Comparison of ENCODE assay signal across 1 cellular context in the genomic region with DNA sequence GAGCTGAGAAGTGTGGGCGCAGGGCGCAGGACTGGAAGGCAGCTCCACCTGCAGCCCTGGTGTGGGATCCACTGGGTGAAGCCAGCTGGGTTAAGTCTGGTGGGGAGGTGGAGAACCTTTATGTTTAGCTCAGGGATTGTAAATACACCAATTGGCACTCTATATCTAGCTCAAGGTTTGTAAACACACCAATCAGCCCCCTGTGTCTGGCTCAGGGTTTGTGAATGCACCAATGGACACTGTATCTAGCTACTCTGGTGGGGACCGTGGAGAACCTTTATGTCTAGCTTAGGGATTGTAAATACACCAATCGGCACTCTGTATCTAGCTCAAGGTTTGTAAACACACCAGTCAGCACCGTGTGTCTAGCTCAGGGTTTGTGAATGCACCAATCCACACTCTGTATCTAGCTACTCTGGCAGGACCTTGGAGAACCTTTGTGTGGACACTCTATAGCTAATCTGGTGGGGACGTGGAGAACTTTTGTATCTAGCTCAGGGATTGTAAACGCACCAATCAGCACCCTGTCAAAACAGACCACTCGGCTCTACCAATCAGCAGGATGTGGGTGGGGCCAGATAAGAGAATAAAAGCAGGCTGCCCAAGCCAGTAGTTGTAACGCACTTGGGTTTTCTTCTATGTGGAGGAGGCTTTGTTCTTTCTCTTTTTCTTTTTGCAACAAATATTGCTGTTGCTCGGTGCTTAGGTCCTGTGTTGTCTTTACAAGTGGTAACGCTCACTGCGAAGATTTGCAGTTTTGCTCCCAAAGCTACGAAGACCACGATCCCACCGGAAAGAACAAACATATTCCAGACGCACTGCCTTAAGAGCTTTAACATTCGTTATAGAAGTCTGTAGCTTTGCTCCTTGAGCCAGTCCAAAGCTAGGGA.
A peak's percentile ranks its signal among the peaks of the same experiment; 100 is the strongest.
TF ChIP-seq lines count a peak whose summit lies in the region.
"Not testable (repeated sequence)": the region's sequence is repeated elsewhere in the genome, so short reads cannot be mapped to it uniquely, and the experiment has no call there.

No MANE protein-coding gene starts in this region.

TF ChIP-seq in HepG2, 621 proteins besides CTCF, POLR2A, EP300 and RAD21 (continued from another document and continues in another):
- TF ChIP-seq IRF2 (CRISPR knock-in tag; IDR thresholded peaks at IDR 0.05) (peak; percentile 80; the same call in 1 of the 2 replicates), MIXL1 (CRISPR knock-in tag; IDR thresholded peaks at IDR 0.05) (peak; percentile 21; the same call in 1 of the 2 replicates), TFAP4 (IDR thresholded peaks at IDR 0.05; ENCODE audit: borderline replicate concordance, low read depth) (peak; percentile 34; the same call in 1 of the 2 replicates), SOX5 (CRISPR knock-in tag; IDR thresholded peaks at IDR 0.05; ENCODE audit: borderline replicate concordance) (0 out of 2 replicates have a peak, but pooled peaks have one; percentile 38), ZFP1 (CRISPR knock-in tag; IDR thresholded peaks at IDR 0.05) (0 out of 2 replicates have a peak, but pooled peaks have one; percentile 52), ZNF224 (CRISPR knock-in tag; IDR thresholded peaks at IDR 0.05) (peak; percentile 42; the same call in 1 of the 2 replicates), TARDBP (CRISPR knock-in tag; IDR thresholded peaks at IDR 0.05) (peak; percentile 79; the same call in 1 of the 2 replicates), ZKSCAN8 (CRISPR knock-in tag; IDR thresholded peaks at IDR 0.05; ENCODE audit: borderline replicate concordance) (peak; percentile 33; the same call in 1 of the 2 replicates), KLF12 (CRISPR knock-in tag; IDR thresholded peaks at IDR 0.05; ENCODE audit: borderline replicate concordance) (peak; percentile 31), ZZZ3 (CRISPR knock-in tag; IDR thresholded peaks at IDR 0.05; ENCODE audit: borderline replicate concordance) (peak; percentile 42; the same call in 1 of the 2 replicates), SOX6 (CRISPR knock-in tag; IDR thresholded peaks at IDR 0.05) (peak; percentile 54; the same call in 1 of the 2 replicates), ZNF558 (CRISPR knock-in tag; IDR thresholded peaks at IDR 0.05; ENCODE audit: borderline replicate concordance) (peak; percentile 16; the same call in 1 of the 2 replicates), NFE2 (CRISPR knock-in tag; IDR thresholded peaks at IDR 0.05) (0 out of 2 replicates have a peak, but pooled peaks have one; percentile 15), RFX5 (IDR thresholded peaks at IDR 0.05; ENCODE audit: low read depth, low read length) (peak; percentile 59), BORCS8-MEF2B (CRISPR knock-in tag; IDR thresholded peaks at IDR 0.05) (peak; percentile 76), NR2F6 (CRISPR knock-in tag; IDR thresholded peaks at IDR 0.05) (0 out of 2 replicates have a peak, but pooled peaks have one; percentile 40), AKAP8 (CRISPR knock-in tag; IDR thresholded peaks at IDR 0.05) (peak; percentile 60; the same call in 1 of the 2 replicates), FOXA3 (CRISPR knock-in tag; IDR thresholded peaks at IDR 0.05) (peak; percentile 55), MAFF (IDR thresholded peaks at IDR 0.05; ENCODE audit: low read depth, low read length) (0 out of 2 replicates have a peak, but pooled peaks have one; percentile 8), SNAPC4 (CRISPR knock-in tag; IDR thresholded peaks at IDR 0.05) (peak; percentile 20), TOE1 (CRISPR knock-in tag; IDR thresholded peaks at IDR 0.05) (peak; percentile 82; the same call in 1 of the 2 replicates), ZNF44 (CRISPR knock-in tag; IDR thresholded peaks at IDR 0.05) (0 out of 2 replicates have a peak, but pooled peaks have one; percentile 21), ZNF572 (CRISPR knock-in tag; IDR thresholded peaks at IDR 0.05) (0 out of 2 replicates have a peak, but pooled peaks have one; percentile 33), SATB2 (CRISPR knock-in tag; IDR thresholded peaks at IDR 0.05) (0 out of 2 replicates have a peak, but pooled peaks have one; percentile 5), CEBPG (CRISPR knock-in tag; IDR thresholded peaks at IDR 0.05) (peak; percentile 47), MED1 (CRISPR knock-in tag; IDR thresholded peaks at IDR 0.05) (peak; percentile 87), GFI1 (CRISPR knock-in tag; IDR thresholded peaks at IDR 0.05; ENCODE audit: borderline replicate concordance) (peak; percentile 56; the same call in 1 of the 2 replicates), ZFP36L2 (CRISPR knock-in tag; IDR thresholded peaks at IDR 0.05) (peak; percentile 66; the same call in 1 of the 2 replicates), ZNF607 (CRISPR knock-in tag; IDR thresholded peaks at IDR 0.05; ENCODE audit: borderline replicate concordance) (peak; percentile 41)
- TF ChIP-seq, protein P1, sequence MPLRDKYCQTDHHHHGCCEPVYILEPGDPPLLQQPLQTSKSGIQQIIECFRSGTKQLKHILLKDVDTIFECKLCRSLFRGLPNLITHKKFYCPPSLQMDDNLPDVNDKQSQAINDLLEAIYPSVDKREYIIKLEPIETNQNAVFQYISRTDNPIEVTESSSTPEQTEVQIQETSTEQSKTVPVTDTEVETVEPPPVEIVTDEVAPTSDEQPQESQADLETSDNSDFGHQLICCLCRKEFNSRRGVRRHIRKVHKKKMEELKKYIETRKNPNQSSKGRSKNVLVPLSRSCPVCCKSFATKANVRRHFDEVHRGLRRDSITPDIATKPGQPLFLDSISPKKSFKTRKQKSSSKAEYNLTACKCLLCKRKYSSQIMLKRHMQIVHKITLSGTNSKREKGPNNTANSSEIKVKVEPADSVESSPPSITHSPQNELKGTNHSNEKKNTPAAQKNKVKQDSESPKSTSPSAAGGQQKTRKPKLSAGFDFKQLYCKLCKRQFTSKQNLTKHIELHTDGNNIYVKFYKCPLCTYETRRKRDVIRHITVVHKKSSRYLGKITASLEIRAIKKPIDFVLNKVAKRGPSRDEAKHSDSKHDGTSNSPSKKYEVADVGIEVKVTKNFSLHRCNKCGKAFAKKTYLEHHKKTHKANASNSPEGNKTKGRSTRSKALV (CRISPR knock-in tag; IDR thresholded peaks at IDR 0.05): peak; percentile 44; the same call in 1 of the 2 replicates
- TF ChIP-seq, protein P2, sequence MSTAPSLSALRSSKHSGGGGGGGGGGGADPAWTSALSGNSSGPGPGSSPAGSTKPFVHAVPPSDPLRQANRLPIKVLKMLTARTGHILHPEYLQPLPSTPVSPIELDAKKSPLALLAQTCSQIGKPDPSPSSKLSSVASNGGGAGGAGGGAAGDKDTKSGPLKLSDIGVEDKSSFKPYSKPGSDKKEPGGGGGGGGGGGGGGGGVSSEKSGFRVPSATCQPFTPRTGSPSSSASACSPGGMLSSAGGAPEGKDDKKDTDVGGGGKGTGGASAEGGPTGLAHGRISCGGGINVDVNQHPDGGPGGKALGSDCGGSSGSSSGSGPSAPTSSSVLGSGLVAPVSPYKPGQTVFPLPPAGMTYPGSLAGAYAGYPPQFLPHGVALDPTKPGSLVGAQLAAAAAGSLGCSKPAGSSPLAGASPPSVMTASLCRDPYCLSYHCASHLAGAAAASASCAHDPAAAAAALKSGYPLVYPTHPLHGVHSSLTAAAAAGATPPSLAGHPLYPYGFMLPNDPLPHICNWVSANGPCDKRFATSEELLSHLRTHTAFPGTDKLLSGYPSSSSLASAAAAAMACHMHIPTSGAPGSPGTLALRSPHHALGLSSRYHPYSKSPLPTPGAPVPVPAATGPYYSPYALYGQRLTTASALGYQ (CRISPR knock-in tag; IDR thresholded peaks at IDR 0.05): peak; percentile 64; the same call in 1 of the 2 replicates
- TF ChIP-seq, protein P3, sequence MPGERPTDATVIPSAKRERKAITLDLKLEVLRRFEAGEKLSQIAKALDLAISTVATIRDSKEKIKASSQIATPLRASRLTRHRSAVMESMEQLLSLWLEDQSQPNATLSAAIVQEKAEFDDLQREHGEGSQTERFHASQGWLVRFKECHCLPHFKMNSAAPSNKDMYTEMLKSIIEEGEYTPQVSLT (CRISPR knock-in tag; IDR thresholded peaks at IDR 0.05; ENCODE audit: borderline replicate concordance, low read depth): 0 out of 2 replicates have a peak, but pooled peaks have one; percentile 53
- not testable (repeated sequence) for TF ChIP-seq SOX6, NR2F6 (IDR thresholded peaks at IDR 0.05)
- TF ChIP-seq, protein P4, sequence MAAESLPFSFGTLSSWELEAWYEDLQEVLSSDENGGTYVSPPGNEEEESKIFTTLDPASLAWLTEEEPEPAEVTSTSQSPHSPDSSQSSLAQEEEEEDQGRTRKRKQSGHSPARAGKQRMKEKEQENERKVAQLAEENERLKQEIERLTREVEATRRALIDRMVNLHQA (CRISPR knock-in tag; IDR thresholded peaks at IDR 0.05): 0 out of 2 replicates have a peak, but pooled peaks have one; percentile 69
- TF ChIP-seq, protein P5, sequence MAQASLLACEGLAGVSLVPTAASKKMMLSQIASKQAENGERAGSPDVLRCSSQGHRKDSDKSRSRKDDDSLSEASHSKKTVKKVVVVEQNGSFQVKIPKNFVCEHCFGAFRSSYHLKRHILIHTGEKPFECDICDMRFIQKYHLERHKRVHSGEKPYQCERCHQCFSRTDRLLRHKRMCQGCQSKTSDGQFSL (CRISPR knock-in tag; IDR thresholded peaks at IDR 0.05): peak; percentile 31; the same call in 1 of the 2 replicates
- TF ChIP-seq, protein P6, sequence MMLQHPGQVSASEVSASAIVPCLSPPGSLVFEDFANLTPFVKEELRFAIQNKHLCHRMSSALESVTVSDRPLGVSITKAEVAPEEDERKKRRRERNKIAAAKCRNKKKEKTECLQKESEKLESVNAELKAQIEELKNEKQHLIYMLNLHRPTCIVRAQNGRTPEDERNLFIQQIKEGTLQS (CRISPR knock-in tag; IDR thresholded peaks at IDR 0.05): peak; percentile 43; the same call in 1 of the 2 replicates
- TF ChIP-seq, protein P7, sequence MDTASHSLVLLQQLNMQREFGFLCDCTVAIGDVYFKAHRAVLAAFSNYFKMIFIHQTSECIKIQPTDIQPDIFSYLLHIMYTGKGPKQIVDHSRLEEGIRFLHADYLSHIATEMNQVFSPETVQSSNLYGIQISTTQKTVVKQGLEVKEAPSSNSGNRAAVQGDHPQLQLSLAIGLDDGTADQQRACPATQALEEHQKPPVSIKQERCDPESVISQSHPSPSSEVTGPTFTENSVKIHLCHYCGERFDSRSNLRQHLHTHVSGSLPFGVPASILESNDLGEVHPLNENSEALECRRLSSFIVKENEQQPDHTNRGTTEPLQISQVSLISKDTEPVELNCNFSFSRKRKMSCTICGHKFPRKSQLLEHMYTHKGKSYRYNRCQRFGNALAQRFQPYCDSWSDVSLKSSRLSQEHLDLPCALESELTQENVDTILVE (CRISPR knock-in tag; IDR thresholded peaks at IDR 0.05): peak; percentile 86
- TF ChIP-seq, protein P8, sequence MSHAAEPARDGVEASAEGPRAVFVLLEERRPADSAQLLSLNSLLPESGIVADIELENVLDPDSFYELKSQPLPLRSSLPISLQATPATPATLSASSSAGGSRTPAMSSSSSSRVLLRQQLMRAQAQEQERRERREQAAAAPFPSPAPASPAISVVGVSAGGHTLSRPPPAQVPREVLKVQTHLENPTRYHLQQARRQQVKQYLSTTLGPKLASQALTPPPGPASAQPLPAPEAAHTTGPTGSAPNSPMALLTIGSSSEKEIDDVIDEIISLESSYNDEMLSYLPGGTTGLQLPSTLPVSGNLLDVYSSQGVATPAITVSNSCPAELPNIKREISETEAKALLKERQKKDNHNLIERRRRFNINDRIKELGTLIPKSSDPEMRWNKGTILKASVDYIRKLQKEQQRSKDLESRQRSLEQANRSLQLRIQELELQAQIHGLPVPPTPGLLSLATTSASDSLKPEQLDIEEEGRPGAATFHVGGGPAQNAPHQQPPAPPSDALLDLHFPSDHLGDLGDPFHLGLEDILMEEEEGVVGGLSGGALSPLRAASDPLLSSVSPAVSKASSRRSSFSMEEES (CRISPR knock-in tag; IDR thresholded peaks at IDR 0.05): peak; percentile 68
- TF ChIP-seq, protein P9, sequence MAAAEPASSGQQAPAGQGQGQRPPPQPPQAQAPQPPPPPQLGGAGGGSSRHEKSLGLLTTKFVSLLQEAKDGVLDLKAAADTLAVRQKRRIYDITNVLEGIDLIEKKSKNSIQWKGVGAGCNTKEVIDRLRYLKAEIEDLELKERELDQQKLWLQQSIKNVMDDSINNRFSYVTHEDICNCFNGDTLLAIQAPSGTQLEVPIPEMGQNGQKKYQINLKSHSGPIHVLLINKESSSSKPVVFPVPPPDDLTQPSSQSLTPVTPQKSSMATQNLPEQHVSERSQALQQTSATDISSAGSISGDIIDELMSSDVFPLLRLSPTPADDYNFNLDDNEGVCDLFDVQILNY (CRISPR knock-in tag; conservative IDR thresholded peaks at IDR 0.05): 0 out of 2 replicates have a peak, but pooled peaks have one; percentile 40
